In genomic region chr3:77529522-77529921, GRCh38 we compare ENCODE assay signal across 41 cellular contexts.
"Had no signal": no experiment of that assay in that cellular context is flagged by ENCODE, and none has a peak within 500 bp of the region (broad histone marks: within the 10 kb centered on the region; RNA-seq: fewer than 3 reads in every experiment).

No MANE protein-coding gene starts in this region.

- H3K9me3 ChIP-seq: adrenal gland, breast epithelium had no signal

- H3K27me3 ChIP-seq: adrenal gland, ascending aorta, body of pancreas, brain microvascular endothelial cell, breast epithelium, cardiac muscle cell had no signal

- H3K27ac ChIP-seq: adrenal gland, body of pancreas, brain microvascular endothelial cell, breast epithelium, cardiac muscle cell had no signal

- H3K4me3 Mint-ChIP-seq: activated naive CD4-positive, alpha-beta T cell treated with anti-CD3 and anti-CD28 coated beads for 36 hours; activated naive CD4-positive, alpha-beta T cell treated with anti-CD3 and anti-CD28 coated beads, Interleukin-2, amount 10 ng/mL, durations not matched to agents 7 days and 5 days; activated naive CD4-positive, alpha-beta T cell treated with anti-CD3 and anti-CD28 coated beads, Interleukin-2, amount 50 U/mL, for 24 hours; activated naive CD8-positive, alpha-beta T cell; activated naive CD8-positive, alpha-beta T cell treated with anti-CD3 and anti-CD28 coated beads for 36 hours; activated naive CD8-positive, alpha-beta T cell treated with anti-CD3 and anti-CD28 coated beads, Interleukin-2, amount 10 ng/mL, durations not matched to agents 7 days and 5 days; activated naive CD8-positive, alpha-beta T cell treated with anti-CD3 and anti-CD28 coated beads, Interleukin-2, amount 50 U/mL, for 24 hours; activated T-cell treated with anti-CD3 and anti-CD28 coated beads, Interleukin-2, amount 50 U/mL, for 24 hours; activated T-cell treated with anti-CD3 and anti-CD28 coated beads, Interleukin-2, amount 50 U/mL, for 4 hours; activated T-cell treated with anti-CD3 and anti-CD28 coated beads, Interleukin-2, amount 50 U/mL, for 72 hours; activated T-helper 1 cell treated with anti-CD3 and anti-CD28 coated beads, Interleukin-12 subunit alpha, Interleukin-12 subunit beta, Interleukin-2, Interleukin-4 antibody, amounts not matched to agents 30 ng/mL and 10 ng/mL and 1 ng/mL, durations not matched to agents 14 hours and 24 hours and 36 hours; activated T-helper 17 cell treated with anti-CD3 and anti-CD28 coated beads, Interleukin-2, amount 50 U/mL, for 72 hours; central memory CD8-positive, alpha-beta T cell had no signal

- H3K36me3 ChIP-seq: adrenal gland, ascending aorta, brain microvascular endothelial cell, breast epithelium, cardiac muscle cell had no signal

- H3K27ac Mint-ChIP-seq: activated naive CD4-positive, alpha-beta T cell treated with anti-CD3 and anti-CD28 coated beads for 36 hours; activated naive CD4-positive, alpha-beta T cell treated with anti-CD3 and anti-CD28 coated beads, Interleukin-2, amount 10 ng/mL, durations not matched to agents 7 days and 5 days; activated naive CD4-positive, alpha-beta T cell treated with anti-CD3 and anti-CD28 coated beads, Interleukin-2, amount 50 U/mL, for 24 hours; activated naive CD4-positive, alpha-beta T cell treated with anti-CD3 and anti-CD28 coated beads, Interleukin-2, amount 50 U/mL, for 72 hours; activated naive CD8-positive, alpha-beta T cell; activated naive CD8-positive, alpha-beta T cell treated with anti-CD3 and anti-CD28 coated beads for 36 hours; activated naive CD8-positive, alpha-beta T cell treated with anti-CD3 and anti-CD28 coated beads, Interleukin-2, amount 10 ng/mL, durations not matched to agents 7 days and 5 days; activated naive CD8-positive, alpha-beta T cell treated with anti-CD3 and anti-CD28 coated beads, Interleukin-2, amount 50 U/mL, for 24 hours; activated T-cell treated with anti-CD3 and anti-CD28 coated beads, Interleukin-2, amount 50 U/mL, for 24 hours; activated T-cell treated with anti-CD3 and anti-CD28 coated beads, Interleukin-2, amount 50 U/mL, for 72 hours; activated T-helper 1 cell treated with anti-CD3 and anti-CD28 coated beads, Interleukin-12 subunit alpha, Interleukin-12 subunit beta, Interleukin-2, Interleukin-4 antibody, amounts not matched to agents 30 ng/mL and 10 ng/mL and 1 ng/mL, durations not matched to agents 14 hours and 24 hours and 36 hours; activated T-helper 17 cell treated with anti-CD3 and anti-CD28 coated beads, Interleukin-2, amount 50 U/mL, for 72 hours; activated T-helper 2 cell treated with anti-CD3 and anti-CD28 coated beads, Interferon-gamma antibody, Interleukin-2, Interleukin-4, amounts not matched to agents 10 μg/mL and 5 μg/mL and 100 μg/mL, durations not matched to agents 14 hours and 24 hours and 36 hours had no signal

- H3K36me3 Mint-ChIP-seq: activated naive CD4-positive, alpha-beta T cell treated with anti-CD3 and anti-CD28 coated beads, Interleukin-2, amount 10 ng/mL, durations not matched to agents 7 days and 5 days; activated naive CD4-positive, alpha-beta T cell treated with anti-CD3 and anti-CD28 coated beads, Interleukin-2, amount 50 U/mL, for 24 hours; activated naive CD8-positive, alpha-beta T cell; activated naive CD8-positive, alpha-beta T cell treated with anti-CD3 and anti-CD28 coated beads for 36 hours; activated naive CD8-positive, alpha-beta T cell treated with anti-CD3 and anti-CD28 coated beads, Interleukin-2, amount 10 ng/mL, durations not matched to agents 7 days and 5 days had no signal

- DNase-seq: activated effector memory CD4-positive, alpha-beta T cell treated with anti-CD3 and anti-CD28 coated beads, Interleukin-2, amount 50 U/mL, for 16 hours; activated effector memory CD4-positive, alpha-beta T cell treated with Interleukin-2 at 50 U/mL for 16 hours; activated gamma-delta T cell; activated gamma-delta T cell treated with Interleukin-2 at 50 U/mL for 16 hours; activated naive CD4-positive, alpha-beta T cell; activated naive CD4-positive, alpha-beta T cell treated with anti-CD3 and anti-CD28 coated beads for 36 hours; activated naive CD4-positive, alpha-beta T cell treated with anti-CD3 and anti-CD28 coated beads, Interleukin-2, amount 10 ng/mL, durations not matched to agents 7 days and 5 days; activated naive CD4-positive, alpha-beta T cell treated with anti-CD3 and anti-CD28 coated beads, Interleukin-2, amount 50 U/mL, for 16 hours; activated naive CD4-positive, alpha-beta T cell treated with Interleukin-2 at 50 U/mL for 16 hours; activated naive CD8-positive, alpha-beta T cell treated with anti-CD3 and anti-CD28 coated beads for 36 hours; activated naive CD8-positive, alpha-beta T cell treated with anti-CD3 and anti-CD28 coated beads, Interleukin-2, amount 10 ng/mL, durations not matched to agents 7 days and 5 days; activated naive CD8-positive, alpha-beta T cell treated with anti-CD3 and anti-CD28 coated beads, Interleukin-2, amount 50 U/mL, for 24 hours; activated T-cell treated with anti-CD3 and anti-CD28 coated beads for 4 hours; activated T-cell treated with anti-CD3 and anti-CD28 coated beads, Interleukin-2, amount 50 U/mL, for 1 hour; activated T-cell treated with anti-CD3 and anti-CD28 coated beads, Interleukin-2, amount 50 U/mL, for 24 hours; activated T-cell treated with anti-CD3 and anti-CD28 coated beads, Interleukin-2, amount 50 U/mL, for 4 hours; activated T-cell treated with anti-CD3 and anti-CD28 coated beads, Interleukin-2, amount 50 U/mL, for 48 hours; activated T-cell treated with anti-CD3 and anti-CD28 coated beads, Interleukin-2, amount 50 U/mL, for 72 hours; adrenal gland; amniotic stem cell; amygdala; anterior cingulate cortex; aorta; body of pancreas; brain microvascular endothelial cell; caudate nucleus; central memory CD4-positive, alpha-beta T cell; cerebellar nuclear complex had no signal

- FAIRE-seq: astrocyte, bronchial epithelial cell had no signal

- H3K4me1 ChIP-seq: adrenal gland, ascending aorta, body of pancreas, breast epithelium had no signal

- H3K4me3 ChIP-seq: adrenal gland, ascending aorta, body of pancreas, breast epithelium, cardiac muscle cell had no signal

- H3K4me1 Mint-ChIP-seq: activated naive CD4-positive, alpha-beta T cell treated with anti-CD3 and anti-CD28 coated beads, Interleukin-2, amount 10 ng/mL, durations not matched to agents 7 days and 5 days; activated naive CD4-positive, alpha-beta T cell treated with anti-CD3 and anti-CD28 coated beads, Interleukin-2, amount 50 U/mL, for 24 hours; activated naive CD8-positive, alpha-beta T cell treated with anti-CD3 and anti-CD28 coated beads for 36 hours; activated naive CD8-positive, alpha-beta T cell treated with anti-CD3 and anti-CD28 coated beads, Interleukin-2, amount 10 ng/mL, durations not matched to agents 7 days and 5 days; activated naive CD8-positive, alpha-beta T cell treated with anti-CD3 and anti-CD28 coated beads, Interleukin-2, amount 50 U/mL, for 24 hours; activated T-helper 17 cell treated with anti-CD3 and anti-CD28 coated beads, Interleukin-2, amount 50 U/mL, for 72 hours; central memory CD8-positive, alpha-beta T cell had no signal

- ATAC-seq: activated naive CD4-positive, alpha-beta T cell treated with anti-CD3 and anti-CD28 coated beads, Interleukin-2, amount 50 U/mL, for 72 hours; activated naive CD8-positive, alpha-beta T cell treated with anti-CD3 and anti-CD28 coated beads, Interleukin-2, amount 50 U/mL, for 24 hours; activated T-cell treated with anti-CD3 and anti-CD28 coated beads, Interleukin-2, amount 50 U/mL, for 4 hours; activated T-cell treated with anti-CD3 and anti-CD28 coated beads, Interleukin-2, amount 50 U/mL, for 72 hours; activated T-helper 17 cell treated with anti-CD3 and anti-CD28 coated beads, Interleukin-2, amount 50 U/mL, for 72 hours; body of pancreas had no signal

- H3K27me3 Mint-ChIP-seq: activated naive CD4-positive, alpha-beta T cell treated with anti-CD3 and anti-CD28 coated beads, Interleukin-2, amount 10 ng/mL, durations not matched to agents 7 days and 5 days; activated naive CD4-positive, alpha-beta T cell treated with anti-CD3 and anti-CD28 coated beads, Interleukin-2, amount 50 U/mL, for 24 hours; activated naive CD8-positive, alpha-beta T cell; activated naive CD8-positive, alpha-beta T cell treated with anti-CD3 and anti-CD28 coated beads for 36 hours; activated naive CD8-positive, alpha-beta T cell treated with anti-CD3 and anti-CD28 coated beads, Interleukin-2, amount 10 ng/mL, durations not matched to agents 7 days and 5 days; activated naive CD8-positive, alpha-beta T cell treated with anti-CD3 and anti-CD28 coated beads, Interleukin-2, amount 50 U/mL, for 24 hours; activated T-cell treated with anti-CD3 and anti-CD28 coated beads, Interleukin-2, amount 50 U/mL, for 24 hours; activated T-helper 17 cell treated with anti-CD3 and anti-CD28 coated beads, Interleukin-2, amount 50 U/mL, for 72 hours; brain; central memory CD8-positive, alpha-beta T cell had no signal
